14 cellular contexts compared by ENCODE assay signal in the genomic region with DNA sequence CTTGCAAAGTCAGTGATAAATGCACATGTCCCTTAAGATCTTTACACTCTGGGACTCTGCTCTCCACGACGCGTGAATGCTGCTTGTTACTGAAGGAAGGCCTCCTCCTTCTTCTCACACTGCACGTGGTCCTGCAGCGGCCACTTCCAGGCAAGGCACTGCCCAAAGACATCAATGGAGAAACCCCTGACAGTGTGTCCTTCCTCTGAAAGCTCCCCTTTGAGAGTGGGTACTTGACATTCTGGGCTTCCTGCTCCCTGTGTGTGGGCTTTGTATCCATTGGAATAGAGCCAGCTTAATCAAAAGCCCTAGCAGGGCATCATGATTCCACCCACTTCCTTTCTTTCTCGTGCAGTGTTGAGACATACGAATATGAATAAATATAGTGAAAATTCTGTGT.
DNase-seq lines count a peak whose midpoint lies in the region; TF ChIP-seq lines count a peak whose summit lies in the region.
"Had no signal": no experiment of that assay in that cellular context is flagged by ENCODE, and none has a peak within 500 bp of the region (broad histone marks: within the 10 kb centered on the region; RNA-seq: fewer than 3 reads in every experiment).

No MANE protein-coding gene starts in this region.

- H3K27ac Mint-ChIP-seq in mesothelial cell of epicardium = no peak overlapping the region

- no peak for TF ChIP-seq EP300 in esophagus muscularis mucosa (IDR thresholded peaks at IDR 0.05)

- peaks cover 35% of the 10 kb centered on the region for H3K4me1 ChIP-seq in BLaER1
- H3K4me1 ChIP-seq in esophagus muscularis mucosa = no peaks in the 10 kb centered on the region

- no peak overlapping the region for H3K9ac ChIP-seq in BLaER1

- no peak overlapping the region for H3K4me3 Mint-ChIP-seq in mesothelial cell of epicardium

- WGBS in esophagus muscularis mucosa = 61% methylated on average over 7 of the region's 7 CpGs

- DNase-seq in HT1080 (ENCODE audit: low read depth) (peak; percentile 10), RPMI7951 (ENCODE audit: low read depth) (peak; percentile 65), glomerular visceral epithelial cell (ENCODE audit: extremely low spot score) (peak; percentile 23), mesothelial cell of epicardium (ENCODE audit: low spot score in 2 of 2, unreplicated experiment in 2 of 2) (no peak), NCI-H2107 (lab: John Stamatoyannopoulos, UW) (no peak), esophagus muscularis mucosa (ENCODE audit: extremely low spot score) (no peak)
- no peak for DNase-seq in activated effector memory CD4-positive, alpha-beta T cell treated with anti-CD3 and anti-CD28 coated beads, Interleukin-2, amount 50 U/mL, for 16 hours
- DNase-seq: activated CD4-positive, alpha-beta T cell treated with anti-CD3 and anti-CD28 coated beads, Interleukin-2, amount 50 U/mL, for 48 hours; activated gamma-delta T cell; islet precursor cell; mucosa of descending colon; NCI-H524 treated with DMSO at 0.1 percent for 48 hours; stimulated activated CD4-positive, alpha-beta T cell treated with anti-CD3 and anti-CD28 coated beads, Interleukin-2, amount 100 ng/mL, for 48 hours had no signal

- H3K27me3 Mint-ChIP-seq in mesothelial cell of epicardium (ENCODE audit: low read depth) = peaks cover 16% of the 10 kb centered on the region

- no peak overlapping the region for H3K4me3 ChIP-seq in BLaER1
- H3K4me3 ChIP-seq in esophagus muscularis mucosa = no peak overlapping the region
- H3K4me3 ChIP-seq: mucosa of descending colon had no signal

- no peaks in the 10 kb centered on the region for H3K27me3 ChIP-seq in BLaER1
- H3K27me3 ChIP-seq in esophagus muscularis mucosa = no peaks in the 10 kb centered on the region

- H3K9me3 ChIP-seq in BLaER1 (no peaks in the 10 kb centered on the region), esophagus muscularis mucosa (no peaks in the 10 kb centered on the region)
- H3K9me3 ChIP-seq: mucosa of descending colon had no signal

- no peaks in the 10 kb centered on the region for H3K4me1 Mint-ChIP-seq in mesothelial cell of epicardium

- intact Hi-C loops in esophagus muscularis mucosa (cut with DNase I) = no loop called here

- TF ChIP-seq CTCF in mesothelial cell of epicardium (IDR thresholded peaks at IDR 0.05; ENCODE audit: unreplicated experiment) (no peak), esophagus muscularis mucosa (IDR thresholded peaks at IDR 0.05) (no peak)

- no peaks in the 10 kb centered on the region for H3K36me3 Mint-ChIP-seq in mesothelial cell of epicardium

- H4K20me1 ChIP-seq in BLaER1 = no peaks in the 10 kb centered on the region

- H3K36me3 ChIP-seq in BLaER1 (peaks cover 23% of the 10 kb centered on the region), esophagus muscularis mucosa (no peaks in the 10 kb centered on the region)

- H3K4me2 ChIP-seq in BLaER1 = peak overlapping the region; percentile 9; the same call in 1 of the 2 replicates

- no peak overlapping the region for H3K27ac ChIP-seq in BLaER1
- no peak overlapping the region for H3K27ac ChIP-seq in esophagus muscularis mucosa (replicated peaks in 1 of 4)

- TF ChIP-seq POLR2A in esophagus muscularis mucosa (IDR thresholded peaks at IDR 0.05; ENCODE audit: low read depth) = no peak

- H3K9me3 Mint-ChIP-seq in mesothelial cell of epicardium = no peaks in the 10 kb centered on the region

Comparison
In these comparisons a context has a peak if more than half of its experiments do, and no peak if none do; other contexts are left out.
1. DNase-seq: peak in HT1080 (single experiment), RPMI7951 (single experiment) and glomerular visceral epithelial cell (single experiment); none in mesothelial cell of epicardium (0 of 2), activated effector memory CD4-positive, alpha-beta T cell treated with anti-CD3 and anti-CD28 coated beads, Interleukin-2, amount 50 U/mL, for 16 hours (single experiment), NCI-H2107 (single experiment) and esophagus muscularis mucosa (single experiment).